In the genomic region with DNA sequence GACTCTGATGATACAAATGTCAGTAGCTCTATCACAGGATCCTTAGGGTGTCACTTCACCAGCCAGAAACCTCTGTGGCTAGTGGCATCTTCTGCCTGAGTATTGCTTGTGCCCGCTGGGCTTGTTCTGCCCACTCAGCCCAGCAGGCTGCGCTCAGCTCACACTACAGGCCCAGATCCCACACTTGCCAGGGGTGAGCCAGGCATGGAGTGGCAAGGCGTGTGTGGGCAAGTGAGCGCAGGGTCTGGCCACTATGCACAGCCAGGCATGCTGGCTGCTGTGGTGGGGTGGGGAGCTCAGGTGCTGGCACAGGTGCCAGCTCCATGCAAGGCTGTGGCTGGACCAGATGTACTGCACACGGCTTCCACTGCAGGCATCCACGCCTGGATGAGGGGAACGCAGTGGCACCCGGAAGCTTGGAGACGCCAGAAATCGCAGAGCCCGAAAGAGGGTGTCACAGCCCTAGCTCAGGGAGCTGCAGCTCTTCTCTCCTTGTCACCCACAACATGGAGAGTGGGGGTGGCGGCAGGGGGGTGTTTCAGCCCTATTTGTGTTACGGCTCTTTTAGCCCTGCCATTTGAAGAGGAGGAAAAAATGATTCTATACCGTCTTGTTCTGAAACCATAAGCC, we compare ENCODE assay signal across 16 cellular contexts. TPM values are rescaled to one million over a fixed set of nuclear protein-coding genes. Genes with fewer than 3 reads are reported as not detected.
A peak's percentile ranks its signal among the peaks of the same experiment; 100 is the strongest.
DNase-seq lines count a peak whose midpoint lies in the region; ATAC-seq, FAIRE-seq and TF ChIP-seq lines count a peak whose summit lies in the region.
"Had no signal": no experiment of that assay in that cellular context is flagged by ENCODE, and none has a peak within 500 bp of the region (broad histone marks: within the 10 kb centered on the region; RNA-seq: fewer than 3 reads in every experiment).

No MANE protein-coding gene starts in this region.

- dilution Hi-C loops in endothelial cell of umbilical vein (cut with MboI; ENCODE audit: extremely low pct_ligation_motif_present, low sequenced_read_pairs), result no loop called here

- no TSS peak for BruUV-seq in endothelial cell of umbilical vein (replicated peaks; lab: Mats Ljungman, UMichigan)

- H3K36me3 ChIP-seq in right atrium auricular region (no peaks in the 10 kb centered on the region), OCI-LY1 (ENCODE audit: insufficient read depth, low read length) (no peaks in the 10 kb centered on the region), endothelial cell of umbilical vein (ENCODE audit: control insufficient read depth in 2 of 2, extremely low read depth in 1 of 2, insufficient read depth in 2 of 2, low read length in 2 of 2) (no peaks in the 10 kb centered on the region), small intestine (ENCODE audit: control insufficient read depth in 2 of 2, insufficient read depth in 2 of 2, low read length in 2 of 2) (no peaks in the 10 kb centered on the region)
- H3K36me3 ChIP-seq: transverse colon had no signal

- H3K9ac ChIP-seq in OCI-LY1 (ENCODE audit: low read length) (no peak overlapping the region), endothelial cell of umbilical vein (replicated peaks; ENCODE audit: extremely low read depth, insufficient read depth, low read length) (no peak overlapping the region)

- no peaks in the 10 kb centered on the region for H3K79me2 ChIP-seq in OCI-LY1 (ENCODE audit: insufficient read depth, low read length)
- no peaks in the 10 kb centered on the region for H3K79me2 ChIP-seq in endothelial cell of umbilical vein (ENCODE audit: control insufficient read depth, insufficient read depth, low read length)

- no peaks in the 10 kb centered on the region for H3K9me1 ChIP-seq in endothelial cell of umbilical vein (replicated peaks; ENCODE audit: control insufficient read depth, extremely low read depth, insufficient read depth, low read length)

- TF ChIP-seq CTCF in right atrium auricular region (IDR thresholded peaks at IDR 0.05), result no peak
- peak; percentile 20; the same call in 1 of the 2 replicates for TF ChIP-seq CTCF in OCI-LY1 (IDR thresholded peaks at IDR 0.05; ENCODE audit: low read length)
- peak; percentile 21 to 53 for TF ChIP-seq CTCF in endothelial cell of umbilical vein (IDR thresholded peaks at IDR 0.05; ENCODE audit: extremely low read depth in 1 of 2, insufficient read depth in 1 of 2, low read depth in 1 of 2, low read length in 2 of 2)

- WGBS in small intestine, 3 donors, result 73 to 86% (median 84%) methylated on average over 14 of the region's 14 CpGs

- no peaks in the 10 kb centered on the region for H4K20me1 ChIP-seq in OCI-LY1 (ENCODE audit: insufficient read depth, low read length)
- H4K20me1 ChIP-seq in endothelial cell of umbilical vein (replicated peaks; ENCODE audit: control insufficient read depth, extremely low read depth, insufficient read depth, low read length), result no peaks in the 10 kb centered on the region

- H3K4me3 ChIP-seq in right atrium auricular region (no peak overlapping the region), OCI-LY1 (ENCODE audit: low read depth, low read length, poor library complexity, severe bottlenecking) (no peak overlapping the region), endothelial cell of umbilical vein (replicated peaks in 1 of 3; ENCODE audit: insufficient read depth in 1 of 3, low read depth in 1 of 3, low read length in 3 of 3) (no peak overlapping the region), small intestine (ENCODE audit: low read depth in 1 of 2, low read length in 2 of 2) (no peak overlapping the region)
- H3K4me3 ChIP-seq: lung, SK-N-MC, transverse colon had no signal

- H2AFZ ChIP-seq in OCI-LY1 (ENCODE audit: low read length) (no peak overlapping the region), endothelial cell of umbilical vein (ENCODE audit: low read depth, low read length) (no peak overlapping the region)

- no peaks in the 10 kb centered on the region for H3K27me3 ChIP-seq in right atrium auricular region
- peaks cover 6% of the 10 kb centered on the region; the same call in 1 of the 2 replicates for H3K27me3 ChIP-seq in OCI-LY1 (ENCODE audit: insufficient read depth, low read length)
- H3K27me3 ChIP-seq in endothelial cell of umbilical vein (ENCODE audit: control insufficient read depth in 2 of 2, insufficient read depth in 2 of 2, low read length in 2 of 2), result peaks cover 0 to 1% of the 10 kb centered on the region in 2 experiments
- no peaks in the 10 kb centered on the region for H3K27me3 ChIP-seq in small intestine (ENCODE audit: control insufficient read depth in 2 of 2, insufficient read depth in 2 of 2, low read length in 2 of 2)
- H3K27me3 ChIP-seq: transverse colon had no signal

- H3K9me3 ChIP-seq in right atrium auricular region (no peaks in the 10 kb centered on the region), OCI-LY1 (ENCODE audit: low read length) (no peaks in the 10 kb centered on the region), endothelial cell of umbilical vein (replicated peaks; ENCODE audit: control insufficient read depth, insufficient read depth, low read length) (no peaks in the 10 kb centered on the region), small intestine (ENCODE audit: control insufficient read depth, low read depth) (no peaks in the 10 kb centered on the region)
- H3K9me3 ChIP-seq: transverse colon had no signal

- no peak overlapping the region for H3K27ac ChIP-seq in right atrium auricular region
- H3K27ac ChIP-seq in OCI-LY1 (ENCODE audit: low read depth, low read length, poor library complexity, severe bottlenecking), result no peak overlapping the region
- no peak overlapping the region for H3K27ac ChIP-seq in endothelial cell of umbilical vein (ENCODE audit: insufficient read depth, low read depth, low read length)
- no peak overlapping the region for H3K27ac ChIP-seq in small intestine (ENCODE audit: low read depth in 1 of 2, low read length in 1 of 2)
- H3K27ac ChIP-seq: transverse colon had no signal

- FAIRE-seq in endothelial cell of umbilical vein (lab: Jason Lieb, UNC) (no peak), small intestine (lab: Jason Lieb, UNC) (no peak)
- FAIRE-seq: frontal cortex, GM19239 had no signal

- H3F3A ChIP-seq in OCI-LY1 (ENCODE audit: insufficient read depth, low read length), result no peaks in the 10 kb centered on the region

- H3K4me2 ChIP-seq in OCI-LY1 (ENCODE audit: low read length) (no peak overlapping the region), endothelial cell of umbilical vein (ENCODE audit: insufficient read depth, low read length) (no peak overlapping the region)

- TF ChIP-seq POLR2A in endothelial cell of umbilical vein (IDR thresholded peaks at IDR 0.05; ENCODE audit: low read depth, low read length), result no peak

- H3K4me1 ChIP-seq in right atrium auricular region, result no peaks in the 10 kb centered on the region
- H3K4me1 ChIP-seq in OCI-LY1 (ENCODE audit: insufficient read depth, low read length, severe bottlenecking), result no peaks in the 10 kb centered on the region
- no peaks in the 10 kb centered on the region for H3K4me1 ChIP-seq in endothelial cell of umbilical vein (ENCODE audit: control insufficient read depth, extremely low read depth, insufficient read depth, low read length)
- no peaks in the 10 kb centered on the region for H3K4me1 ChIP-seq in small intestine (ENCODE audit: control insufficient read depth in 2 of 2, insufficient read depth in 1 of 2, low read depth in 1 of 2, low read length in 1 of 2)

- CTCF ChIA-PET in endothelial cell of umbilical vein (lab: Charles Lee), result interaction anchor here (0.7 to 5.0 kb wide), 15 partner anchors 10 to 154 kb away, joined by 3 to 153 read pairs (median 4); partner anchors contain the start of genes CD300LG and CFAP97D1

- ATAC-seq in Right ventricle myocardium inferior (peak; percentile 8), GM19035 (IDR thresholded peaks at IDR 0.05; ENCODE audit: unreplicated experiment) (no peak), HG03280 (IDR thresholded peaks at IDR 0.05; ENCODE audit: unreplicated experiment) (no peak), GM21360 (IDR thresholded peaks at IDR 0.05; ENCODE audit: unreplicated experiment) (no peak)

- no peak for DNase-seq in Right ventricle myocardium inferior (ENCODE audit: missing footprints)
- no peak for DNase-seq in right atrium auricular region (ENCODE audit: low spot score)
- DNase-seq in endothelial cell of umbilical vein (ENCODE audit: low read depth, low spot score), result no peak
- DNase-seq in small intestine, result peak; percentile 50
- DNase-seq: activated CD8-positive, alpha-beta memory T cell treated with anti-CD3 and anti-CD28 coated beads, Interleukin-2, amount 50 U/mL, for 48 hours; NCI-H2029; retina; transverse colon had no signal

- intact Hi-C loops in Right ventricle myocardium inferior (cut with DNase I) (no loop called here), endothelial cell of umbilical vein (cut with micrococcal nuclease) (loop anchor here (1.0 kb wide), 1 partner anchor 56 kb away; no protein-coding TSS in a partner anchor)

- POLR2A ChIA-PET in endothelial cell of umbilical vein (lab: Charles Lee), result no interaction called here

- H3K9me2 ChIP-seq in OCI-LY1 (ENCODE audit: low read depth, low read length), result no peaks in the 10 kb centered on the region

RNA-seq across cellular contexts. Expression of gene CFAP97D1, which starts 10.2 kb away (rescaled TPM):
- total RNA-seq in Right ventricle myocardium inferior (not detected), right atrium auricular region (not detected), endothelial cell of umbilical vein (not detected in 2 replicates)
- polyA plus RNA-seq in endothelial cell of umbilical vein (not detected in 2 replicates), small intestine (not detected)
- polyA plus RNA-seq in endothelial cell of umbilical vein (2011; cell fraction: cytosol; rRNA removed), result not detected in 2 replicates
- not detected in 2 replicates for polyA plus RNA-seq in endothelial cell of umbilical vein (2011; cell fraction: nucleus; rRNA removed)
- polyA plus RNA-seq in endothelial cell of umbilical vein (2012), result not detected in 2 replicates
- polyA minus RNA-seq in endothelial cell of umbilical vein, result not detected in 2 replicates
- not detected for polyA minus RNA-seq in endothelial cell of umbilical vein (2011; cell fraction: cytosol; rRNA and poly(A)+ RNA removed)
- not detected in 2 replicates for polyA minus RNA-seq in endothelial cell of umbilical vein (2011; cell fraction: nucleus; rRNA and poly(A)+ RNA removed)
- total RNA-seq: frontal cortex, transverse colon had no signal

RNA-seq across cellular contexts. Expression of gene DUSP3, which starts 11.6 kb away (rescaled TPM):
- 260 TPM for total RNA-seq in Right ventricle myocardium inferior
- total RNA-seq in right atrium auricular region, result 100 to 1,000 TPM; 151 to 175 TPM
- 51.4 and 57.7 TPM in 2 replicates for total RNA-seq in endothelial cell of umbilical vein
- 46.8 and 55.2 TPM in 2 replicates for polyA plus RNA-seq in endothelial cell of umbilical vein
- polyA plus RNA-seq in endothelial cell of umbilical vein (2011; cell fraction: cytosol; rRNA removed), result 37.1 and 43.9 TPM in 2 replicates
- 50.4 and 52.5 TPM in 2 replicates for polyA plus RNA-seq in endothelial cell of umbilical vein (2011; cell fraction: nucleus; rRNA removed)
- 39.6 and 55.8 TPM in 2 replicates for polyA plus RNA-seq in endothelial cell of umbilical vein (2012)
- polyA minus RNA-seq in endothelial cell of umbilical vein, result 66.2 and 71.7 TPM in 2 replicates
- polyA minus RNA-seq in endothelial cell of umbilical vein (2011; cell fraction: cytosol; rRNA and poly(A)+ RNA removed), result 27.1 TPM
- 32.3 and 40.5 TPM in 2 replicates for polyA minus RNA-seq in endothelial cell of umbilical vein (2011; cell fraction: nucleus; rRNA and poly(A)+ RNA removed)
- 10 to 100 TPM; 31.1 to 88.6 (median 72.4) TPM for polyA plus RNA-seq in small intestine

RNA-seq across cellular contexts. Expression of gene SOST, which starts 31.8 kb away (rescaled TPM):
- not detected for total RNA-seq in Right ventricle myocardium inferior
- total RNA-seq in right atrium auricular region, result not detected
- not detected in 2 replicates for total RNA-seq in endothelial cell of umbilical vein
- polyA plus RNA-seq in endothelial cell of umbilical vein, result not detected in 2 replicates
- polyA plus RNA-seq in endothelial cell of umbilical vein (2011; cell fraction: cytosol; rRNA removed), result not detected in 2 replicates
- polyA plus RNA-seq in endothelial cell of umbilical vein (2011; cell fraction: nucleus; rRNA removed), result not detected in 2 replicates
- not detected in 2 replicates for polyA plus RNA-seq in endothelial cell of umbilical vein (2012)
- not detected in 2 replicates for polyA minus RNA-seq in endothelial cell of umbilical vein
- polyA minus RNA-seq in endothelial cell of umbilical vein (2011; cell fraction: cytosol; rRNA and poly(A)+ RNA removed), result not detected
- not detected in 2 replicates for polyA minus RNA-seq in endothelial cell of umbilical vein (2011; cell fraction: nucleus; rRNA and poly(A)+ RNA removed)
- not detected for polyA plus RNA-seq in small intestine
- total RNA-seq: frontal cortex, lung, transverse colon had no signal

RNA-seq across cellular contexts. Expression of gene MPP3, which starts 42.5 kb away (rescaled TPM):
- total RNA-seq in Right ventricle myocardium inferior (43.0 TPM), right atrium auricular region (10 to 100 TPM; 35.0 to 36.2 TPM), endothelial cell of umbilical vein (10.8 and 11.3 TPM in 2 replicates)
- polyA plus RNA-seq in endothelial cell of umbilical vein (5.4 and 6.1 TPM in 2 replicates), small intestine (1 to 10 TPM; 2.2 to 5.4 (median 3.1) TPM)
- 3.0 and 4.9 TPM in 2 replicates for polyA plus RNA-seq in endothelial cell of umbilical vein (2011; cell fraction: cytosol; rRNA removed)
- 54.8 and 65.0 TPM in 2 replicates for polyA plus RNA-seq in endothelial cell of umbilical vein (2011; cell fraction: nucleus; rRNA removed)
- polyA plus RNA-seq in endothelial cell of umbilical vein (2012), result 7.3 and 8.6 TPM in 2 replicates
- polyA minus RNA-seq in endothelial cell of umbilical vein, result 8.8 and 12.2 TPM in 2 replicates
- 4.1 TPM for polyA minus RNA-seq in endothelial cell of umbilical vein (2011; cell fraction: cytosol; rRNA and poly(A)+ RNA removed)
- 14.7 and 19.7 TPM in 2 replicates for polyA minus RNA-seq in endothelial cell of umbilical vein (2011; cell fraction: nucleus; rRNA and poly(A)+ RNA removed)

RNA-seq across cellular contexts. Expression of gene CD300LG, which starts 56.5 kb away (rescaled TPM):
- total RNA-seq in Right ventricle myocardium inferior (16.6 TPM), right atrium auricular region (10 to 100 TPM; 11.8 to 30.4 TPM), endothelial cell of umbilical vein (not detected in 2 replicates)
- polyA plus RNA-seq in endothelial cell of umbilical vein (not detected in 2 replicates), small intestine (1 to 10 TPM in 1 of 3 donors, under 1 TPM in 1, not detected in 1; 0.81 to 2.0 TPM)
- polyA plus RNA-seq in endothelial cell of umbilical vein (2011; cell fraction: cytosol; rRNA removed), result not detected in 2 replicates
- polyA plus RNA-seq in endothelial cell of umbilical vein (2011; cell fraction: nucleus; rRNA removed), result not detected in 2 replicates
- not detected in 2 replicates for polyA plus RNA-seq in endothelial cell of umbilical vein (2012)
- polyA minus RNA-seq in endothelial cell of umbilical vein, result not detected in 2 replicates
- not detected for polyA minus RNA-seq in endothelial cell of umbilical vein (2011; cell fraction: cytosol; rRNA and poly(A)+ RNA removed)
- polyA minus RNA-seq in endothelial cell of umbilical vein (2011; cell fraction: nucleus; rRNA and poly(A)+ RNA removed), result not detected in 2 replicates
- total RNA-seq: frontal cortex had no signal

Comparison
In these comparisons a context has a peak if more than half of its experiments do, and no peak if none do; other contexts are left out.
1. CTCF ChIP-seq: peak in OCI-LY1 (single experiment) and endothelial cell of umbilical vein (2 of 2); none in right atrium auricular region (0 of 2).